9 cellular contexts compared by ENCODE assay signal in genomic region chr4:1244081-1244977, GRCh38. TPM values are rescaled to one million over a fixed set of nuclear protein-coding genes. Genes with fewer than 3 reads are reported as not detected.
DNase-seq lines count a peak whose midpoint lies in the region; ATAC-seq and TF ChIP-seq lines count a peak whose summit lies in the region.
"Had no signal": no experiment of that assay in that cellular context is flagged by ENCODE, and none has a peak within 500 bp of the region (broad histone marks: within the 10 kb centered on the region; RNA-seq: fewer than 3 reads in every experiment).

No MANE protein-coding gene starts in this region.

- no peak for ATAC-seq in Panc1
- ATAC-seq in Right ventricle myocardium superior (ENCODE audit: poor library complexity): no peak
- ATAC-seq in psoas muscle: no peak

- in situ Hi-C loops in Panc1 (cut with HindIII; ENCODE audit: low pct_unique_long_range_greater_than_20kb, low sequenced_read_pairs): no loop called here

- 45 to 54% (median 46%) methylated on average over 31 to 33 of the region's 33 CpGs for WGBS in psoas muscle, 3 donors

- H3K4me3 ChIP-seq in Caco-2 (ENCODE audit: low read depth, low read length) (no peak overlapping the region), Panc1 (ENCODE audit: low read depth in 2 of 2, low read length in 2 of 2) (no peak overlapping the region), psoas muscle (peak overlapping the region; percentile 84)

- no TSS peak for BruUV-seq in Caco-2 (replicated peaks; lab: Mats Ljungman, UMichigan)
- BruUV-seq in Panc1 (replicated peaks; lab: Mats Ljungman, UMichigan): TSS peak; percentile 54

- no peaks in the 10 kb centered on the region for H3K27me3 ChIP-seq in Caco-2 (replicated peaks; ENCODE audit: control insufficient read depth, insufficient read depth, low read length)
- H3K27me3 ChIP-seq in Panc1 (ENCODE audit: control insufficient read depth, insufficient read depth, low read length): no peaks in the 10 kb centered on the region
- no peaks in the 10 kb centered on the region for H3K27me3 ChIP-seq in psoas muscle (ENCODE audit: insufficient read depth in 3 of 3, low read length in 2 of 3)

- H3K27ac ChIP-seq in Panc1 (ENCODE audit: low read length) (no peak overlapping the region), psoas muscle (no peak overlapping the region)
- H3K27ac ChIP-seq: parathyroid adenoma had no signal

- intact Hi-C loops in Caco-2 (cut with micrococcal nuclease; ENCODE audit: unreplicated experiment): no loop called here
- intact Hi-C loops in Panc1 (cut with micrococcal nuclease; ENCODE audit: unreplicated experiment): no loop called here
- intact Hi-C loops in Right ventricle myocardium superior (cut with DNase I): no loop called here
- intact Hi-C loops in psoas muscle (cut with DNase I): no loop called here

- TF ChIP-seq CTCF in Caco-2 (IDR thresholded peaks at IDR 0.05; ENCODE audit: insufficient read depth in 1 of 2, low read depth in 1 of 2, low read length in 1 of 2, severe bottlenecking in 1 of 2, unreplicated experiment in 1 of 2): no peak
- no peak for TF ChIP-seq CTCF in Panc1 (IDR thresholded peaks at IDR 0.05)
- TF ChIP-seq CTCF in psoas muscle (IDR thresholded peaks at IDR 0.05): no peak

- H3K4me1 ChIP-seq in Caco-2: peaks cover 11% of the 10 kb centered on the region
- peaks cover 11% of the 10 kb centered on the region for H3K4me1 ChIP-seq in Panc1 (ENCODE audit: control insufficient read depth, insufficient read depth, low read length)
- H3K4me1 ChIP-seq in psoas muscle: peaks cover 63% of the 10 kb centered on the region

- peaks cover 63% of the 10 kb centered on the region for H3K36me3 Mint-ChIP-seq in Caco-2 (ENCODE audit: insufficient read depth, unreplicated experiment)

- no peaks in the 10 kb centered on the region; the same call in 1 of the 2 replicates for H3K36me3 ChIP-seq in Caco-2 (ENCODE audit: control insufficient read depth, insufficient read depth, low read length)
- H3K36me3 ChIP-seq in Panc1 (ENCODE audit: control insufficient read depth, insufficient read depth, low read length): peaks cover 2% of the 10 kb centered on the region; the same call in 1 of the 2 replicates
- H3K36me3 ChIP-seq in psoas muscle (ENCODE audit: insufficient read depth in 1 of 2, low read depth in 1 of 2): peaks cover 0 to 17% of the 10 kb centered on the region in 2 donors

- CTCF ChIA-PET in Caco-2 (lab: Charles Lee): interaction anchor here (1.1 kb wide), 1 partner anchor 110 kb away, joined by 3 read pairs; no protein-coding TSS in a partner anchor
- CTCF ChIA-PET in Panc1 (lab: Charles Lee): interaction anchor here (0.5 kb wide), 1 partner anchor 58 kb away, joined by 3 read pairs; no protein-coding TSS in a partner anchor

- no peaks in the 10 kb centered on the region for H3K27me3 Mint-ChIP-seq in Caco-2 (ENCODE audit: insufficient read depth, unreplicated experiment)

- H3K9me3 ChIP-seq in Caco-2 (no peaks in the 10 kb centered on the region), Panc1 (ENCODE audit: control insufficient read depth, insufficient read depth, low read depth, low read length) (no peaks in the 10 kb centered on the region), psoas muscle (no peaks in the 10 kb centered on the region)

- H3K4me3 Mint-ChIP-seq in Caco-2 (ENCODE audit: unreplicated experiment): no peak overlapping the region

- DNase-seq in Caco-2: peak in 1 of 2 experiments; percentile 24
- no peak for DNase-seq in Panc1 (ENCODE audit: low read depth, low spot score)
- peak; percentile 62 for DNase-seq in Right ventricle myocardium superior
- peak; percentile 56 to 75 for DNase-seq in psoas muscle
- no peak for DNase-seq in DMS79 (lab: John Stamatoyannopoulos, UW)
- DNase-seq in SKM-1 treated with dmso at 0.1 percent for 144 hours (lab: John Stamatoyannopoulos, UW; ENCODE audit: unreplicated experiment): no peak
- DNase-seq in AML-193 (lab: John Stamatoyannopoulos, UW): no peak
- DNase-seq: KBM-7 had no signal

- H3K27ac Mint-ChIP-seq in Caco-2 (ENCODE audit: unreplicated experiment): peak overlapping the region; percentile 53

- POLR2A ChIA-PET in Caco-2 (lab: Charles Lee): no interaction called here
- POLR2A ChIA-PET in Panc1 (lab: Charles Lee): no interaction called here

- H3K9me3 Mint-ChIP-seq in Caco-2 (ENCODE audit: unreplicated experiment): no peaks in the 10 kb centered on the region

- H3K4me1 Mint-ChIP-seq in Caco-2 (ENCODE audit: low read depth, unreplicated experiment): peaks cover 7% of the 10 kb centered on the region

RNA-seq across cellular contexts. Expression of gene CTBP1, which starts 4.6 kb away (rescaled TPM):
- 184 TPM in 2 replicates for total RNA-seq in Caco-2 (2022)
- total RNA-seq in Panc1 (2021; ENCODE audit: unreplicated experiment): 157 TPM
- polyA plus RNA-seq in Panc1 (2012; ENCODE audit: insufficient read length): 337 TPM
- total RNA-seq in Right ventricle myocardium superior: 133 TPM
- total RNA-seq in psoas muscle: 100 to 1,000 TPM; 122 to 165 (median 142) TPM
- polyA plus RNA-seq in psoas muscle: 100 to 1,000 TPM; 109 to 156 (median 116) TPM

RNA-seq across cellular contexts. Expression of gene MAEA, which starts 45.4 kb away (rescaled TPM):
- total RNA-seq in Caco-2 (2022) (81.1 and 89.3 TPM in 2 replicates), Panc1 (2021; ENCODE audit: unreplicated experiment) (62.3 TPM), Right ventricle myocardium superior (50.3 TPM), psoas muscle (10 to 100 TPM; 26.7 to 39.6 (median 33.2) TPM)
- polyA plus RNA-seq in Panc1 (2012; ENCODE audit: insufficient read length): 99.0 TPM
- 10 to 100 TPM; 30.3 to 41.6 (median 38.9) TPM for polyA plus RNA-seq in psoas muscle

Comparison
In these comparisons a context has a peak if more than half of its experiments do, and no peak if none do; other contexts are left out.
1. DNase-seq: peak in Right ventricle myocardium superior (single experiment) and psoas muscle (2 of 2); none in Panc1 (single experiment), DMS79 (single experiment), SKM-1 treated with dmso at 0.1 percent for 144 hours (single experiment) and AML-193 (0 of 2).